8 cellular contexts compared by ENCODE assay signal in genomic region chr22:36343070-36343719, GRCh38. TPM values are rescaled to one million over a fixed set of nuclear protein-coding genes. Genes with fewer than 3 reads are reported as not detected.
A peak's percentile ranks its signal among the peaks of the same experiment; 100 is the strongest.
DNase-seq lines count a peak whose midpoint lies in the region; ATAC-seq lines count a peak whose summit lies in the region.

No MANE protein-coding gene starts in this region.

- no peaks in the 10 kb centered on the region for H3K9me2 ChIP-seq in GM23248 (ENCODE audit: insufficient read depth)

- peaks cover 88 to 92% (median 90%) of the 10 kb centered on the region in 3 donors for H3K4me1 Mint-ChIP-seq in T-cell

- CTCF ChIA-PET in T-cell (lab: Charles Lee): no interaction called here

- H3K9ac ChIP-seq in GM23248 (no peak overlapping the region), rectal smooth muscle tissue (ENCODE audit: low read length) (no peak overlapping the region)

- H3F3A ChIP-seq in GM23248 (ENCODE audit: insufficient read depth): peaks cover 77% of the 10 kb centered on the region

- H3K4me3 ChIP-seq in GM23248 (no peak overlapping the region), esophagus (ENCODE audit: low read depth in 1 of 2, low read length in 2 of 2) (no peak overlapping the region), rectal smooth muscle tissue (ENCODE audit: low read length) (no peak overlapping the region)

- no peak overlapping the region for H3K4me2 ChIP-seq in GM23248 (ENCODE audit: unreplicated experiment)

- no peak for ATAC-seq in T-cell (replicated peaks in 1 of 4)

- no peaks in the 10 kb centered on the region for H3K27me3 ChIP-seq in GM23248 (replicated peaks; ENCODE audit: insufficient read depth)
- H3K27me3 ChIP-seq in esophagus (ENCODE audit: control insufficient read depth in 1 of 2, insufficient read depth in 2 of 2, low read length in 2 of 2): no peaks in the 10 kb centered on the region
- no peaks in the 10 kb centered on the region for H3K27me3 ChIP-seq in rectal smooth muscle tissue (ENCODE audit: control insufficient read depth, insufficient read depth, low read length)

- peaks cover 60% of the 10 kb centered on the region for H3K36me3 ChIP-seq in GM23248 (ENCODE audit: low read depth)
- H3K36me3 ChIP-seq in esophagus (ENCODE audit: control insufficient read depth in 2 of 2, insufficient read depth in 2 of 2, low read length in 1 of 2): peaks cover 14 to 26% of the 10 kb centered on the region in 2 donors
- peaks cover 49% of the 10 kb centered on the region for H3K36me3 ChIP-seq in rectal smooth muscle tissue (ENCODE audit: control insufficient read depth, insufficient read depth, low read length)

- H3K9me3 ChIP-seq in GM23248 (ENCODE audit: low read depth) (no peaks in the 10 kb centered on the region), esophagus (ENCODE audit: control insufficient read depth in 2 of 2, insufficient read depth in 1 of 2, low read depth in 1 of 2, low read length in 1 of 2) (no peaks in the 10 kb centered on the region)

- in situ Hi-C loops in GM23248 (cut with MboI): no loop called here

- peaks cover 52% of the 10 kb centered on the region for H3K36me3 Mint-ChIP-seq in T-cell

- H3K27ac ChIP-seq in GM23248 (0 out of 2 replicates have a peak overlapping the region, but pooled peaks have one; percentile 12), esophagus (ENCODE audit: low read depth in 2 of 2, low read length in 1 of 2) (peak overlapping the region; percentile 68 to 91), rectal smooth muscle tissue (ENCODE audit: low read depth, low read length) (peak overlapping the region; percentile 79)

- DNase-seq in GM23248 (no peak), T-cell (no peak), NCI-H226 (no peak), inferior parietal cortex (ENCODE audit: extremely low spot score) (no peak), HK-2 (ENCODE audit: unreplicated experiment) (no peak)
- no peak for DNase-seq in stimulated activated CD4-positive, alpha-beta T cell treated with anti-CD3 and anti-CD28 coated beads, Interleukin-4, amount 100 ng/mL, for 24 hours

- H3K4me1 ChIP-seq in GM23248 (ENCODE audit: insufficient read depth) (peaks cover 18% of the 10 kb centered on the region), esophagus (ENCODE audit: control insufficient read depth in 2 of 2, insufficient read depth in 2 of 2, low read length in 1 of 2) (peaks cover 7 to 12% of the 10 kb centered on the region in 2 donors), rectal smooth muscle tissue (ENCODE audit: control insufficient read depth, insufficient read depth, low read length) (peaks cover 61% of the 10 kb centered on the region)

- H4K20me1 ChIP-seq in GM23248 (ENCODE audit: insufficient read depth): peaks cover 13% of the 10 kb centered on the region; the same call in 1 of the 2 replicates

- H2AFZ ChIP-seq in GM23248: no peak overlapping the region

- H3K9me3 Mint-ChIP-seq in T-cell: no peaks in the 10 kb centered on the region

- peaks cover 96% of the 10 kb centered on the region for H3K79me2 ChIP-seq in GM23248 (ENCODE audit: insufficient read depth)

- H3K27ac Mint-ChIP-seq in T-cell: peak overlapping the region; percentile 91 to 98

- H3K27me3 Mint-ChIP-seq in T-cell: no peaks in the 10 kb centered on the region

- POLR2A ChIA-PET in T-cell (lab: Charles Lee): interaction anchor here in 1 of 2 donors (0.5 kb wide), 1 partner anchor 182 kb away, joined by 4 read pairs; no protein-coding TSS in a partner anchor

- 92 to 93% methylated on average over 5 of the region's 5 CpGs for WGBS in GM23248 (ENCODE audit: low coverage in 1 of 2, low lambda C conversion rate in 2 of 2, missing lambda C conversion rate in 2 of 2), 2 experiments
- 59 to 64% methylated on average over 5 of the region's 5 CpGs for WGBS in esophagus, 2 donors

- H3K4me3 Mint-ChIP-seq in T-cell: peak overlapping the region in 1 of 3 donors; percentile 69

RNA-seq across cellular contexts. Expression of gene MYH9, which starts 44.6 kb away (rescaled TPM):
- total RNA-seq in GM23248 (2014; rRNA removed; shearing (Covaris generic)): 420 and 453 TPM in 2 replicates
- polyA plus RNA-seq in GM23248 (2016; fragmentation: Nextera tagmentation; extraction: Ambion mirVana) (282 and 287 TPM in 2 replicates), esophagus (100 to 1,000 TPM; 107 to 114 TPM)
- total RNA-seq in T-cell: 1,000 to 10,000 TPM in 2 of 5 donors, 100 to 1,000 TPM in 3; 816 to 1,109 (median 896) TPM

Comparison
In these comparisons a context has a peak if more than half of its experiments do, and no peak if none do; other contexts are left out.
1. H3K27ac ChIP-seq: peak in every context shown above with its lines; median percentile 80 in esophagus; 79 in rectal smooth muscle tissue; 12 in GM23248.